26 cellular contexts compared by ENCODE assay signal in the genomic region with DNA sequence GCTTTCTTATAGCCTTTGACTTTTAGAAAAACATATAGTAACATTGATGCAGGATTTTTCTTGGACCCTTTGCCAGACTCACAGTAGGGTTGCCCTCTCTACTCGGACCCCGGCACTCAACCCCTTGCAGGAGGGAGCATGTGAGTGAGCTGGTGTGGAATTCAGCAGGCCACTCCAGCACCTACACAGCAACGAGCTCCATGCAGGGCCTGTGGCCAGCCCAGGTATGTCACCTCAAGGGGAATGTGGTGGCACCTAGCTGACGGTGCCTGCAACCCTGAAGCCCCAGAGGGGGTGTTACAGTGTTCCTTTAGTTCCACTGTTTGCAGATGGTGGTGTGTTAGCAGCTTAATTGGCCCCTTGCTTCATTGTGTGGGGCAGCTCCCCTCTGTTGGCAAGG.
"Had no signal": no experiment of that assay in that cellular context is flagged by ENCODE, and none has a peak within 500 bp of the region (broad histone marks: within the 10 kb centered on the region; RNA-seq: fewer than 3 reads in every experiment).

No MANE protein-coding gene starts in this region.

- DNase-seq: colonic mucosa; cortex of kidney; dermis blood vessel endothelial cell; dorsolateral prefrontal cortex; effector CD4-positive, alpha-beta T cell; effector CD8-positive, alpha-beta T cell; effector memory CD4-positive, alpha-beta T cell; effector memory CD8-positive, alpha-beta T cell; endodermal cell; erythroblast; esophagus squamous epithelium; foreskin fibroblast; foreskin keratinocyte; foreskin melanocyte; glutamatergic neuron; head of caudate nucleus; heart left ventricle had no signal

- H3K4me3 ChIP-seq: colonic mucosa, coronary artery, dorsolateral prefrontal cortex, esophagus muscularis mucosa, esophagus squamous epithelium, gastroesophageal sphincter, heart left ventricle had no signal

- H3K4me1 ChIP-seq: colonic mucosa, esophagus muscularis mucosa, esophagus squamous epithelium, foreskin keratinocyte, gastroesophageal sphincter, heart left ventricle had no signal

- FAIRE-seq: colon, endometrium, endothelial cell of umbilical vein, frontal cortex had no signal

- H3K27ac ChIP-seq: colonic mucosa, coronary artery, dorsolateral prefrontal cortex, epithelial cell of prostate, esophagus muscularis mucosa, esophagus squamous epithelium, foreskin keratinocyte, gastroesophageal sphincter, heart left ventricle had no signal

- H3K27me3 ChIP-seq: colonic mucosa, dorsolateral prefrontal cortex, esophagus muscularis mucosa, esophagus squamous epithelium, foreskin keratinocyte, gastroesophageal sphincter, heart left ventricle had no signal

- H3K9me3 ChIP-seq: colonic mucosa had no signal

- H3K36me3 ChIP-seq: colonic mucosa, esophagus muscularis mucosa, esophagus squamous epithelium, gastroesophageal sphincter, heart left ventricle had no signal

- ATAC-seq: effector memory CD8-positive, alpha-beta T cell; esophagus mucosa; foreskin keratinocyte; gastroesophageal sphincter; heart left ventricle had no signal
